ENCODE assay signal across 8 cellular contexts in the genomic region with DNA sequence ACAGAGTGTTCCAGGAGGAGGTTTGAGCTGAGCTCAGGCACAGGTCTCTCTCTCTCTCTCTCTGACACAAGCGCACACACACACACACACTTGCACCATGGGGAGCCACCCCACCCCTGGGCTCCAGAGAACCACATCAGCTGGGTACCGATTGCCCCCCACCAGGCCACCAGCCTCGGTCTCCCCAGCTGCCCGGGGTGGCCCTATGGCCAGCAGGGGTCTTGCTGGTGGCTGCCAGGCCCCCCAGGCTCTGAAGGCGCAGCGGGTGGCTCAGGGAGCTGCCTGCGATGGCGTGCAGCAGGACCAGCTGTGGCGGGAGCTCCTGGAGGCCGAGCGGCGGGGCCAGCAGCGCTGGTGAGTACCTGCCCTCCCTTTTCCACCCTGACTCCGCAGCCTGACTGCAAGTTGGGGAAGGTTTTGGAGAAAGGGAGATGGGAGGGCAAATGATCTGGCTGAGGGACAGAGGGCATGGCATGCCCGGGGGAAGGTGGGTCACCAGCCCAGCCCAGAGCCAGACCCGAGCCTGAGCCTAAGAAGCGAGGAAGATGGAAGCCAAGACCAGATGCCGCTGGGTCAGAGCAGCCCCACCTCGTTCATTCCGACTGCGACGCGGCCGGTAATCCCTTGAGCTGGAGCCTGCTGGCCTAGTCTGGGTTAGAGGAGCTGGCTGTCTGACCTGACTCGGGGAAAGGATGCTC. TPM values are rescaled to one million over a fixed set of nuclear protein-coding genes. Genes with fewer than 3 reads are reported as not detected.
DNase-seq lines count a peak whose midpoint lies in the region; ATAC-seq and TF ChIP-seq lines count a peak whose summit lies in the region.

No MANE protein-coding gene starts in this region.

- H3K4me1 ChIP-seq in ACC112 (ENCODE audit: control insufficient read depth, insufficient read depth, low read length, unreplicated experiment) (peaks cover 11% of the 10 kb centered on the region), KMS-11 (ENCODE audit: low read depth, poor library complexity, severe bottlenecking) (peaks cover 28% of the 10 kb centered on the region), mucosa of descending colon (ENCODE audit: low read depth) (peaks cover 17% of the 10 kb centered on the region)

- no peaks in the 10 kb centered on the region for H3K36me3 ChIP-seq in ACC112 (ENCODE audit: insufficient read depth, low read length)
- no peaks in the 10 kb centered on the region for H3K36me3 ChIP-seq in KMS-11 (ENCODE audit: insufficient read depth)
- H3K36me3 ChIP-seq in mucosa of descending colon (ENCODE audit: low read depth), result no peaks in the 10 kb centered on the region

- no peak for TF ChIP-seq CTCF in KMS-11 (conservative IDR thresholded peaks at IDR 0.05; ENCODE audit: low read depth, low read length)
- no peak for TF ChIP-seq CTCF in mucosa of descending colon (IDR thresholded peaks at IDR 0.05)

- H3K9me3 ChIP-seq in mucosa of descending colon, result no peaks in the 10 kb centered on the region

- peak overlapping the region; percentile 58; the same call in 1 of the 2 replicates for H3K9ac ChIP-seq in KMS-11

- peak in 1 of 3 donors; percentile 47 for DNase-seq in mucosa of descending colon
- no peak for DNase-seq in OCI-M1 (lab: John Stamatoyannopoulos, UW)
- no peak for DNase-seq in C1 segment of cervical spinal cord (lab: John Stamatoyannopoulos, UW)

- no peaks in the 10 kb centered on the region for H3K79me2 ChIP-seq in ACC112 (ENCODE audit: control insufficient read depth, insufficient read depth, low read length, unreplicated experiment)
- no peaks in the 10 kb centered on the region for H3K79me2 ChIP-seq in KMS-11 (ENCODE audit: insufficient read depth, low read depth)

- peak overlapping the region; percentile 77 for H3K4me3 ChIP-seq in ACC112 (ENCODE audit: low read depth, low read length)
- H3K4me3 ChIP-seq in KMS-11 (IDR thresholded peaks at IDR 0.05; ENCODE audit: insufficient read depth, low read depth, low read length), result no peak overlapping the region
- no peak overlapping the region for H3K4me3 ChIP-seq in mucosa of descending colon

- intact Hi-C loops in mucosa of descending colon (cut with DNase I, micrococcal nuclease), result loop anchor here in 1 of 2 donors (10.0 kb wide), 1 partner anchor 281 kb away; no protein-coding TSS in a partner anchor

- H4K20me1 ChIP-seq in KMS-11 (ENCODE audit: insufficient read depth), result no peaks in the 10 kb centered on the region

- H2AFZ ChIP-seq in ACC112 (ENCODE audit: low read length, unreplicated experiment), result peak overlapping the region; percentile 52
- peak overlapping the region; percentile 98 for H2AFZ ChIP-seq in KMS-11 (ENCODE audit: low read depth)

- ATAC-seq in mucosa of descending colon, result peak; percentile 5
- ATAC-seq in GM21529 (IDR thresholded peaks at IDR 0.05; ENCODE audit: unreplicated experiment), result no peak
- ATAC-seq in activated CD4-positive, CD25-positive, alpha-beta regulatory T cell treated with anti-CD3 and anti-CD28 coated beads, Interleukin-2, amount 50 U/mL, for 24 hours, result no peak

- H3K27ac ChIP-seq in ACC112 (ENCODE audit: low read depth, low read length) (no peak overlapping the region), KMS-11 (peak overlapping the region; percentile 39; the same call in 1 of the 2 replicates), cingulate gyrus (ENCODE audit: low read depth, low read length) (peak overlapping the region; percentile 60)

- peak overlapping the region; percentile 59; the same call in 1 of the 2 replicates for H3K4me2 ChIP-seq in KMS-11

- H3K27me3 ChIP-seq in ACC112 (ENCODE audit: insufficient read depth, low read length) (peaks cover 8% of the 10 kb centered on the region), KMS-11 (ENCODE audit: insufficient read depth, low read depth) (no peaks in the 10 kb centered on the region)

RNA-seq across cellular contexts. Expression of a gene that starts 21.9 kb away (rescaled TPM):
- total RNA-seq in mucosa of descending colon, result 10 to 100 TPM in 2 of 3 donors, 1 to 10 TPM in 1; 9.4 to 14.2 (median 12.1) TPM
